9 cellular contexts compared by ENCODE assay signal in genomic region chr11:75313457-75314272, GRCh38. TPM values are rescaled to one million over a fixed set of nuclear protein-coding genes. Genes with fewer than 3 reads are reported as not detected.
DNase-seq lines count a peak whose midpoint lies in the region; ATAC-seq and TF ChIP-seq lines count a peak whose summit lies in the region.
"Had no signal": no experiment of that assay in that cellular context is flagged by ENCODE, and none has a peak within 500 bp of the region (broad histone marks: within the 10 kb centered on the region; RNA-seq: fewer than 3 reads in every experiment).

No MANE protein-coding gene starts in this region.

- no peak overlapping the region for H3K4me3 ChIP-seq in fibroblast of mammary gland (ENCODE audit: control insufficient read depth, low read depth, low read length)

- H3K27me3 Mint-ChIP-seq in stimulated activated memory B cell treated with anti-CD40 and anti-IgM and Interleukin-4, amounts not matched to agents 10 μg/mL and 1 μg/mL and 100 μg/mL, for 72 hours = no peaks in the 10 kb centered on the region

- ATAC-seq in omental fat pad (ENCODE audit: low FRiP score) (peak; percentile 60), GM18867 (IDR thresholded peaks at IDR 0.05; ENCODE audit: unreplicated experiment) (no peak)
- no peak for ATAC-seq in stimulated activated memory B cell treated with anti-CD40 and anti-IgM and Interleukin-4, amounts not matched to agents 10 μg/mL and 1 μg/mL and 100 μg/mL, for 72 hours

- H3K4me1 Mint-ChIP-seq in stimulated activated memory B cell treated with anti-CD40 and anti-IgM and Interleukin-4, amounts not matched to agents 10 μg/mL and 1 μg/mL and 100 μg/mL, for 72 hours = no peaks in the 10 kb centered on the region

- no peaks in the 10 kb centered on the region for H3K36me3 Mint-ChIP-seq in stimulated activated memory B cell treated with anti-CD40 and anti-IgM and Interleukin-4, amounts not matched to agents 10 μg/mL and 1 μg/mL and 100 μg/mL, for 72 hours

- no peak for TF ChIP-seq CTCF in fibroblast of mammary gland (conservative IDR thresholded peaks at IDR 0.05; ENCODE audit: control insufficient read depth, insufficient read depth, low read depth, low read length)
- no peak for TF ChIP-seq CTCF in omental fat pad (IDR thresholded peaks at IDR 0.05)

- DNase-seq in COLO829 (ENCODE audit: low spot score) (peak; percentile 53), OCI-M1 (lab: John Stamatoyannopoulos, UW) (peak; percentile 93), fibroblast of mammary gland (ENCODE audit: low read depth) (peak; percentile 86), omental fat pad (ENCODE audit: low spot score) (no peak), NCI-H2171 treated with DMSO at 0.1 percent for 48 hours (lab: John Stamatoyannopoulos, UW) (no peak), NCI-H146 (lab: John Stamatoyannopoulos, UW) (no peak)
- DNase-seq: activated effector memory CD4-positive, alpha-beta T cell treated with anti-CD3 and anti-CD28 coated beads, Interleukin-2, amount 50 U/mL, for 16 hours had no signal

- peaks cover 2% of the 10 kb centered on the region for H3K9me3 Mint-ChIP-seq in stimulated activated memory B cell treated with anti-CD40 and anti-IgM and Interleukin-4, amounts not matched to agents 10 μg/mL and 1 μg/mL and 100 μg/mL, for 72 hours

- H3K27ac Mint-ChIP-seq in stimulated activated memory B cell treated with anti-CD40 and anti-IgM and Interleukin-4, amounts not matched to agents 10 μg/mL and 1 μg/mL and 100 μg/mL, for 72 hours = no peak overlapping the region

- H3K4me3 Mint-ChIP-seq in stimulated activated memory B cell treated with anti-CD40 and anti-IgM and Interleukin-4, amounts not matched to agents 10 μg/mL and 1 μg/mL and 100 μg/mL, for 72 hours = no peak overlapping the region

RNA-seq across cellular contexts. Expression of gene ARRB1, which starts 37.8 kb away (rescaled TPM):
- total RNA-seq in omental fat pad = 10 to 100 TPM; 34.7 to 75.0 (median 58.1) TPM

Comparison
In these comparisons a context has a peak if more than half of its experiments do, and no peak if none do; other contexts are left out.
1. DNase-seq: peak in COLO829 (single experiment), OCI-M1 (single experiment) and fibroblast of mammary gland (single experiment); none in omental fat pad (single experiment), NCI-H2171 treated with DMSO at 0.1 percent for 48 hours (single experiment) and NCI-H146 (single experiment).